In the genomic region with DNA sequence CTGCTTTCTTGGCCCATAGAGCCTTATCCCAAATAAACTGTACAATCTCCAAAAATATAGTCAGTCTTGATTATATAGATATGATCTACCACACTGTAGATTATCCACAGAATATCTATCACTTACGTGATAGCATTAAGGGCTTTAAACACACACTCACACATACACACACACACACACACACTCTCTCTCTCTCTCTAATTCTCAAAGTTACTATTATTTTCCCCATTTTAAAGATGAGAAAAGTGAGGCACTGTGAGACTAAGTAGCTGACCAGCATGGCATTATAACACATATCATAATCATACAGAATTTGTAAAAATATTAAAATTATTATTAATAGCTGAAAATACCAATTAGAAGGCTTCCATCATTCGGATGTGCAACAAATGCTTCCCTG, we compare ENCODE assay signal across 23 cellular contexts. TPM values are rescaled to one million over a fixed set of nuclear protein-coding genes. Genes with fewer than 3 reads are reported as not detected.
DNase-seq lines count a peak whose midpoint lies in the region; ATAC-seq and TF ChIP-seq lines count a peak whose summit lies in the region.
"Had no signal": no experiment of that assay in that cellular context is flagged by ENCODE, and none has a peak within 500 bp of the region (broad histone marks: within the 10 kb centered on the region; RNA-seq: fewer than 3 reads in every experiment).

No MANE protein-coding gene starts in this region.

- POLR2A ChIA-PET in WTC11 (lab: Charles Lee), result no interaction called here

- H3K36me3 ChIP-seq in DND-41 (ENCODE audit: insufficient read depth, low read length) (peaks cover 21% of the 10 kb centered on the region), aorta (ENCODE audit: control insufficient read depth in 1 of 2, insufficient read depth in 2 of 2, low read length in 1 of 2) (no peaks in the 10 kb centered on the region)

- H4K20me1 ChIP-seq in DND-41 (ENCODE audit: insufficient read depth, low read length), result no peaks in the 10 kb centered on the region

- H3K4me3 Mint-ChIP-seq in IgD-negative memory B cell (peak overlapping the region in 2 of 4 donors; percentile 6 to 92), WTC11 (no peak overlapping the region)
- H3K4me3 Mint-ChIP-seq in stimulated activated memory B cell treated with anti-CD40 and anti-IgM and Interleukin-4, amounts not matched to agents 10 μg/mL and 1 μg/mL and 100 μg/mL, for 72 hours, result no peak overlapping the region
- H3K4me3 Mint-ChIP-seq: CD14-positive monocyte had no signal

- no peaks in the 10 kb centered on the region for H3K27me3 Mint-ChIP-seq in IgD-negative memory B cell
- no peaks in the 10 kb centered on the region for H3K27me3 Mint-ChIP-seq in WTC11 (ENCODE audit: low read depth)
- H3K27me3 Mint-ChIP-seq in stimulated activated memory B cell treated with anti-CD40 and anti-IgM and Interleukin-4, amounts not matched to agents 10 μg/mL and 1 μg/mL and 100 μg/mL, for 72 hours, result no peaks in the 10 kb centered on the region

- H3K4me1 ChIP-seq in DND-41 (ENCODE audit: insufficient read depth, low read length), result peaks cover 44% of the 10 kb centered on the region
- H3K4me1 ChIP-seq in aorta (ENCODE audit: control insufficient read depth in 1 of 2, insufficient read depth in 2 of 2, low read length in 2 of 2), result no peaks in the 10 kb centered on the region

- H3K9me3 Mint-ChIP-seq in IgD-negative memory B cell, result no peaks in the 10 kb centered on the region
- no peaks in the 10 kb centered on the region for H3K9me3 Mint-ChIP-seq in WTC11
- H3K9me3 Mint-ChIP-seq in stimulated activated memory B cell treated with anti-CD40 and anti-IgM and Interleukin-4, amounts not matched to agents 10 μg/mL and 1 μg/mL and 100 μg/mL, for 72 hours, result no peaks in the 10 kb centered on the region

- ATAC-seq in DND-41 (ENCODE audit: insufficient read depth, low read depth) (no peak), WTC11 (no peak), aorta (ENCODE audit: low FRiP score) (no peak)
- ATAC-seq in stimulated activated memory B cell treated with anti-CD40 and anti-IgM and Interleukin-4, amounts not matched to agents 10 μg/mL and 1 μg/mL and 100 μg/mL, for 72 hours, result no peak
- ATAC-seq: HepG2 had no signal

- no peak overlapping the region for H2AFZ ChIP-seq in DND-41 (ENCODE audit: low read depth, low read length)
- H2AFZ ChIP-seq: PC-9 had no signal

- H3K27ac Mint-ChIP-seq in IgD-negative memory B cell (peak overlapping the region; percentile 34 to 97 (median 44)), WTC11 (0 out of 2 replicates have a peak overlapping the region, but pooled peaks have one; percentile 53)
- peak overlapping the region; percentile 100 for H3K27ac Mint-ChIP-seq in stimulated activated memory B cell treated with anti-CD40 and anti-IgM and Interleukin-4, amounts not matched to agents 10 μg/mL and 1 μg/mL and 100 μg/mL, for 72 hours

- H3K27me3 ChIP-seq in DND-41 (ENCODE audit: insufficient read depth, low read length, poor library complexity) (no peaks in the 10 kb centered on the region), aorta (ENCODE audit: control insufficient read depth in 1 of 2, insufficient read depth in 2 of 2, low read length in 1 of 2) (no peaks in the 10 kb centered on the region)

- H3K4me3 ChIP-seq in DND-41 (ENCODE audit: low read depth in 1 of 2, low read length in 2 of 2), result no peak overlapping the region
- H3K4me3 ChIP-seq in aorta (ENCODE audit: low read length in 2 of 2), result no peak overlapping the region
- H3K4me3 ChIP-seq: PC-9, SK-N-MC had no signal

- H3K9ac ChIP-seq in DND-41 (ENCODE audit: low read depth, low read length), result no peak overlapping the region

- H3K9me3 ChIP-seq in DND-41 (ENCODE audit: insufficient read depth, low read length, severe bottlenecking), result no peaks in the 10 kb centered on the region
- H3K9me3 ChIP-seq in aorta (ENCODE audit: control insufficient read depth, low read length), result no peaks in the 10 kb centered on the region

- peak overlapping the region; percentile 52; the same call in 1 of the 2 replicates for H3K4me2 ChIP-seq in DND-41 (ENCODE audit: insufficient read depth, low read length)
- H3K4me2 ChIP-seq: PC-9 had no signal

- H3K4me1 Mint-ChIP-seq in IgD-negative memory B cell (peaks cover 41 to 49% (median 48%) of the 10 kb centered on the region in 3 donors), WTC11 (peaks cover 41% of the 10 kb centered on the region)
- H3K4me1 Mint-ChIP-seq in stimulated activated memory B cell treated with anti-CD40 and anti-IgM and Interleukin-4, amounts not matched to agents 10 μg/mL and 1 μg/mL and 100 μg/mL, for 72 hours, result peaks cover 59% of the 10 kb centered on the region

- CTCF ChIA-PET in WTC11 (lab: Charles Lee), result no interaction called here

- peaks cover 93% of the 10 kb centered on the region for H3K79me2 ChIP-seq in DND-41 (ENCODE audit: insufficient read depth, low read length)

- TF ChIP-seq CTCF in DND-41 (IDR thresholded peaks at IDR 0.05; ENCODE audit: borderline replicate concordance, extremely low read depth, low read length, poor library complexity, severe bottlenecking) (no peak), WTC11 (IDR thresholded peaks at IDR 0.05) (no peak)

- DNase-seq in DND-41 (no peak), WTC11 (ENCODE audit: low spot score) (no peak), aorta (no peak), NCI-H2107 treated with DMSO at 0.1 percent for 48 hours (lab: John Stamatoyannopoulos, UW; ENCODE audit: unreplicated experiment) (no peak)
- no peak for DNase-seq in stimulated activated CD4-positive, alpha-beta T cell treated with anti-CD3 and anti-CD28 coated beads, Interleukin-12 subunit alpha, Interleukin-12 subunit beta, amount 100 ng/mL, for 4 hours
- DNase-seq: DMS53, GOT3, HCEC 1CT, KG1, NCI-H1105 treated with DMSO at 0.1 percent for 48 hours, NCI-H1694, NCI-H2081, NCI-H2171 treated with DMSO at 0.1 percent for 48 hours, NCI-H524 treated with DMSO at 0.1 percent for 48 hours, PC-9, RPMI8226, SHP77 treated with DMSO at 0.1 percent for 48 hours had no signal

- H3K27ac ChIP-seq in DND-41 (ENCODE audit: low read length) (no peak overlapping the region), aorta (ENCODE audit: low read depth in 1 of 2, low read length in 2 of 2) (no peak overlapping the region)
- H3K27ac ChIP-seq: HL-60, PC-9, SK-N-MC had no signal

- 91% methylated on average over 2 of the region's 2 CpGs for WGBS in aorta, 2 donors

- intact Hi-C loops in aorta (cut with DNase I), result no loop called here

- H3K36me3 Mint-ChIP-seq in IgD-negative memory B cell (peaks cover 3% of the 10 kb centered on the region), WTC11 (peaks cover 3% of the 10 kb centered on the region; the same call in 1 of the 2 replicates)
- peaks cover 17% of the 10 kb centered on the region for H3K36me3 Mint-ChIP-seq in stimulated activated memory B cell treated with anti-CD40 and anti-IgM and Interleukin-4, amounts not matched to agents 10 μg/mL and 1 μg/mL and 100 μg/mL, for 72 hours

TF ChIP-seq in WTC11, 78 proteins besides CTCF, POLR2A, EP300 and RAD21 (continues in another document):
- TF ChIP-seq JUN (CRISPR knock-in tag; IDR thresholded peaks at IDR 0.05) (no peak), ZNF317 (CRISPR knock-in tag; IDR thresholded peaks at IDR 0.05; ENCODE audit: borderline replicate concordance, low read depth) (no peak), GTF2I (CRISPR knock-in tag; conservative IDR thresholded peaks at IDR 0.05) (no peak), ATF1 (CRISPR knock-in tag; IDR thresholded peaks at IDR 0.05) (no peak), CREB1 (CRISPR knock-in tag; IDR thresholded peaks at IDR 0.05) (no peak), ESRRA (CRISPR knock-in tag; IDR thresholded peaks at IDR 0.05; ENCODE audit: borderline replicate concordance) (no peak), SMAD4 (CRISPR knock-in tag; IDR thresholded peaks at IDR 0.05) (no peak), EMX1 (CRISPR knock-in tag; IDR thresholded peaks at IDR 0.05) (no peak), MXD4 (CRISPR knock-in tag; IDR thresholded peaks at IDR 0.05; ENCODE audit: borderline replicate concordance) (no peak), ELF4 (CRISPR knock-in tag; IDR thresholded peaks at IDR 0.05; ENCODE audit: low read depth) (no peak), ZNF232 (CRISPR knock-in tag; IDR thresholded peaks at IDR 0.05) (no peak)
- TF ChIP-seq, protein P1, sequence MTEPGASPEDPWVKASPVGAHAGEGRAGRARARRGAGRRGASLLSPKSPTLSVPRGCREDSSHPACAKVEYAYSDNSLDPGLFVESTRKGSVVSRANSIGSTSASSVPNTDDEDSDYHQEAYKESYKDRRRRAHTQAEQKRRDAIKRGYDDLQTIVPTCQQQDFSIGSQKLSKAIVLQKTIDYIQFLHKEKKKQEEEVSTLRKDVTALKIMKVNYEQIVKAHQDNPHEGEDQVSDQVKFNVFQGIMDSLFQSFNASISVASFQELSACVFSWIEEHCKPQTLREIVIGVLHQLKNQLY (CRISPR knock-in tag; IDR thresholded peaks at IDR 0.05), result no peak
- TF ChIP-seq, protein P2, sequence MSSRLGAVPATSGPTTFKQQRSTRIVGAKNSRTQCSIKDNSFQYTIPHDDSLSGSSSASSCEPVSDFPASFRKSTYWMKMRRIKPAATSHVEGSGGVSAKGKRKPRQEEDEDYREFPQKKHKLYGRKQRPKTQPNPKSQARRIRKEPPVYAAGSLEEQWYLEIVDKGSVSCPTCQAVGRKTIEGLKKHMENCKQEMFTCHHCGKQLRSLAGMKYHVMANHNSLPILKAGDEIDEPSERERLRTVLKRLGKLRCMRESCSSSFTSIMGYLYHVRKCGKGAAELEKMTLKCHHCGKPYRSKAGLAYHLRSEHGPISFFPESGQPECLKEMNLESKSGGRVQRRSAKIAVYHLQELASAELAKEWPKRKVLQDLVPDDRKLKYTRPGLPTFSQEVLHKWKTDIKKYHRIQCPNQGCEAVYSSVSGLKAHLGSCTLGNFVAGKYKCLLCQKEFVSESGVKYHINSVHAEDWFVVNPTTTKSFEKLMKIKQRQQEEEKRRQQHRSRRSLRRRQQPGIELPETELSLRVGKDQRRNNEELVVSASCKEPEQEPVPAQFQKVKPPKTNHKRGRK (CRISPR knock-in tag; IDR thresholded peaks at IDR 0.05; ENCODE audit: borderline replicate concordance), result no peak

RNA-seq across cellular contexts. Expression of a gene that starts 4.2 kb away (rescaled TPM):
- polyA plus RNA-seq in IgD-negative memory B cell, result 63.0 TPM
- total RNA-seq in WTC11 (2021), result 26.1 to 32.9 TPM (median 28.8 TPM) in 3 replicates
- total RNA-seq in aorta, result 10 to 100 TPM; 52.2 to 75.5 TPM
- 10 to 100 TPM; 11.8 to 16.8 TPM for polyA plus RNA-seq in aorta

Comparison
In these comparisons a context has a peak if more than half of its experiments do, and no peak if none do; other contexts are left out.
1. H3K27ac Mint-ChIP-seq: peak in every context shown above with its lines; median percentile 100 in stimulated activated memory B cell treated with anti-CD40 and anti-IgM and Interleukin-4, amounts not matched to agents 10 μg/mL and 1 μg/mL and 100 μg/mL, for 72 hours; 53 in WTC11; 44 in IgD-negative memory B cell.